8 cellular contexts compared by ENCODE assay signal in the genomic region with DNA sequence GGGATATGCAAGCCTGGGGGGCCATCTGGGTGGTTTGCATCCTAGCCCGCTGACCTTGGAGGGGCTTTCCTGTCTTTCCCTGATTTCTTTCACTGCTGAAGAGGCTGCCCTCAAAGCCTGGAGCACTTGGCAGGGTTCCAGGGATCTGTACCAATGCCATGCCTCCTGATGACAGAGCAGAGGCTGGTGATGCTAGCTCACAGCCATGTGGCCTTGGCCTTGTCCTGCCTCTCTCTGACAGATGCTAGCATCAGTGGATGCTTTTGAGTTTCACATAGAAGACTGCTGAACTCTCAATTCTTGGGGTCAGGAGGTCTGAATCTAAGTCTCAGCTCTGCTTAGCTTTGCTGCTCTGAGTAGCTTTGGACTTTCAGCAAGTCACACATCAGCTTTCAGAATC. TPM values are rescaled to one million over a fixed set of nuclear protein-coding genes. Genes with fewer than 3 reads are reported as not detected.
DNase-seq lines count a peak whose midpoint lies in the region; ATAC-seq and TF ChIP-seq lines count a peak whose summit lies in the region.

No MANE protein-coding gene starts in this region.

- BruUV-seq in PC-3 (replicated peaks; lab: Mats Ljungman, UMichigan) = no TSS peak

- POLR2A ChIA-PET in HEK293 (lab: Yijun Ruan, JAX) (no interaction called here), PC-3 (lab: Charles Lee; ENCODE audit: unreplicated experiment) (no interaction called here)

- no peaks in the 10 kb centered on the region for H3K9me3 ChIP-seq in HEK293 (ENCODE audit: control insufficient read depth, insufficient read depth, low read depth, low read length)
- no peaks in the 10 kb centered on the region for H3K9me3 ChIP-seq in PC-3 (ENCODE audit: low read length)

- H3K36me3 ChIP-seq in HEK293 (ENCODE audit: control insufficient read depth in 2 of 2, insufficient read depth in 1 of 2, low read length in 2 of 2) (no peaks in the 10 kb centered on the region), PC-3 (ENCODE audit: low read depth, low read length) (no peaks in the 10 kb centered on the region)

- H2AFZ ChIP-seq in PC-3 (ENCODE audit: low read length) = no peak overlapping the region

- H3K4me2 ChIP-seq in PC-3 (ENCODE audit: low read length) = no peak overlapping the region

- no peaks in the 10 kb centered on the region for H3F3A ChIP-seq in PC-3 (ENCODE audit: low read length, unreplicated experiment)

- ATAC-seq in PC-3 (no peak), HG02852 (IDR thresholded peaks at IDR 0.05; ENCODE audit: unreplicated experiment) (no peak), HG03442 (IDR thresholded peaks at IDR 0.05; ENCODE audit: unreplicated experiment) (no peak)

- H3K27ac ChIP-seq in HEK293 (ENCODE audit: extremely low read depth, low read depth, low read length) = no peak overlapping the region
- H3K27ac ChIP-seq in PC-3 (ENCODE audit: low read length) = no peak overlapping the region

- H3K4me3 ChIP-seq in HEK293 (ENCODE audit: low read depth, low read length) = no peak overlapping the region
- no peak overlapping the region for H3K4me3 ChIP-seq in PC-3 (ENCODE audit: low read length)

- CTCF ChIA-PET in HEK293 (lab: Yijun Ruan, JAX) (interaction anchor here (0.6 to 0.7 kb wide), 3 partner anchors 78 to 615 kb away, joined by 3 to 4 read pairs (median 3); no protein-coding TSS in a partner anchor), PC-3 (lab: Charles Lee) (no interaction called here)

- H3K27me3 ChIP-seq in PC-3 (ENCODE audit: low read length) = no peaks in the 10 kb centered on the region

- H3K9me2 ChIP-seq in PC-3 (replicated peaks; ENCODE audit: low read length) = no peaks in the 10 kb centered on the region

- no peaks in the 10 kb centered on the region for H4K20me1 ChIP-seq in PC-3 (ENCODE audit: low read length)

- intact Hi-C loops in PC-3 (cut with micrococcal nuclease) = no loop called here

- DNase-seq in NCI-H146 (lab: John Stamatoyannopoulos, UW) = peak; percentile 5
- no peak for DNase-seq in NCI-H146 treated with DMSO at 0.1 percent for 48 hours (lab: John Stamatoyannopoulos, UW; ENCODE audit: unreplicated experiment)
- DNase-seq in PC-3 = peak; percentile 16
- peak; percentile 7 for DNase-seq in iris pigment epithelial cell (ENCODE audit: low read depth)
- no peak for DNase-seq in stimulated activated CD4-positive, alpha-beta T cell treated with anti-CD3 and anti-CD28 coated beads, Interleukin-1b, Interleukin-23, amount 100 ng/mL, for 48 hours

- no peaks in the 10 kb centered on the region for H3K79me2 ChIP-seq in PC-3 (ENCODE audit: low read length)

- TF ChIP-seq CTCF in HEK293 (tag by site-specific recombination; IDR thresholded peaks at IDR 0.05) = no peak
- no peak for TF ChIP-seq CTCF in PC-3 (conservative IDR thresholded peaks at IDR 0.05; ENCODE audit: low read depth, low read length)

- no peaks in the 10 kb centered on the region for H3K4me1 ChIP-seq in HEK293 (ENCODE audit: control insufficient read depth, insufficient read depth, low read length)
- no peaks in the 10 kb centered on the region for H3K4me1 ChIP-seq in PC-3 (ENCODE audit: insufficient read depth, low read length)

- no peak overlapping the region for H3K9ac ChIP-seq in PC-3 (ENCODE audit: low read length)

TF ChIP-seq in HEK293, 187 proteins besides CTCF, POLR2A, EP300 and RAD21:
- TF ChIP-seq ZBTB17 (tag by site-specific recombination; IDR thresholded peaks at IDR 0.05) (0 out of 2 replicates have a peak, but pooled peaks have one; percentile 14), ZXDB (tag by site-specific recombination; IDR thresholded peaks at IDR 0.05) (no peak)

RNA-seq across cellular contexts. Expression of gene RREB1, which starts 21.9 kb away (rescaled TPM):
- 26.0 and 31.8 TPM in 2 replicates for total RNA-seq in PC-3 (2014; rRNA removed)

Comparison
In these comparisons a context has a peak if more than half of its experiments do, and no peak if none do; other contexts are left out.
1. DNase-seq: peak in NCI-H146 (single experiment), PC-3 (single experiment) and iris pigment epithelial cell (single experiment); none in NCI-H146 treated with DMSO at 0.1 percent for 48 hours (single experiment) and stimulated activated CD4-positive, alpha-beta T cell treated with anti-CD3 and anti-CD28 coated beads, Interleukin-1b, Interleukin-23, amount 100 ng/mL, for 48 hours (single experiment).